ENCODE assay signal across 9 cellular contexts in genomic region chr17:8015957-8016631, GRCh38. TPM values are rescaled to one million over a fixed set of nuclear protein-coding genes. Genes with fewer than 3 reads are reported as not detected.
DNase-seq lines count a peak whose midpoint lies in the region; ATAC-seq and TF ChIP-seq lines count a peak whose summit lies in the region.
"Had no signal": no experiment of that assay in that cellular context is flagged by ENCODE, and none has a peak within 500 bp of the region (broad histone marks: within the 10 kb centered on the region; RNA-seq: fewer than 3 reads in every experiment).

No MANE protein-coding gene starts in this region.

- H3K36me3 Mint-ChIP-seq in dendritic cell treated with granulocyte-macrophage colony-stimulating factor and Interleukin-4, amounts not matched to agents 40 ng/mL and 50 ng/mL, for 4 days (ENCODE audit: low read depth) = no peaks in the 10 kb centered on the region
- H3K36me3 Mint-ChIP-seq in mesothelial cell of epicardium = no peaks in the 10 kb centered on the region
- H3K36me3 Mint-ChIP-seq in type B pancreatic cell = no peaks in the 10 kb centered on the region

- H3K9me3 Mint-ChIP-seq in dendritic cell treated with granulocyte-macrophage colony-stimulating factor and Interleukin-4, amounts not matched to agents 40 ng/mL and 50 ng/mL, for 4 days = no peaks in the 10 kb centered on the region
- no peaks in the 10 kb centered on the region for H3K9me3 Mint-ChIP-seq in mesothelial cell of epicardium
- H3K9me3 Mint-ChIP-seq in type B pancreatic cell = no peaks in the 10 kb centered on the region

- no peak for DNase-seq in Right ventricle myocardium inferior (ENCODE audit: missing footprints)
- no peak for DNase-seq in cardiac septum (ENCODE audit: low spot score)
- peak in 1 of 2 experiments; percentile 56 for DNase-seq in mesothelial cell of epicardium (ENCODE audit: low spot score in 2 of 2, unreplicated experiment in 2 of 2)
- no peak for DNase-seq in type B pancreatic cell (ENCODE audit: extremely low spot score, unreplicated experiment)
- no peak for DNase-seq in NOMO-1 (lab: John Stamatoyannopoulos, UW; ENCODE audit: unreplicated experiment in 2 of 2)
- DNase-seq in RKO (ENCODE audit: low spot score) = no peak

- ATAC-seq in Right ventricle myocardium inferior = peak; percentile 42
- no peak for ATAC-seq in HG02798 (IDR thresholded peaks at IDR 0.05; ENCODE audit: poor library complexity, unreplicated experiment)

- peaks cover 39% of the 10 kb centered on the region for H3K27me3 Mint-ChIP-seq in dendritic cell treated with granulocyte-macrophage colony-stimulating factor and Interleukin-4, amounts not matched to agents 40 ng/mL and 50 ng/mL, for 4 days
- peaks cover 39% of the 10 kb centered on the region for H3K27me3 Mint-ChIP-seq in mesothelial cell of epicardium (ENCODE audit: low read depth)
- peaks cover 44% of the 10 kb centered on the region for H3K27me3 Mint-ChIP-seq in type B pancreatic cell

- H3K4me1 Mint-ChIP-seq in dendritic cell treated with granulocyte-macrophage colony-stimulating factor and Interleukin-4, amounts not matched to agents 40 ng/mL and 50 ng/mL, for 4 days (ENCODE audit: low read depth) = peaks cover 70% of the 10 kb centered on the region
- peaks cover 11% of the 10 kb centered on the region for H3K4me1 Mint-ChIP-seq in mesothelial cell of epicardium
- H3K4me1 Mint-ChIP-seq in type B pancreatic cell (ENCODE audit: unreplicated experiment) = peaks cover 6% of the 10 kb centered on the region

- TF ChIP-seq CTCF in mesothelial cell of epicardium (IDR thresholded peaks at IDR 0.05; ENCODE audit: unreplicated experiment) (no peak), type B pancreatic cell (conservative IDR thresholded peaks at IDR 0.05) (no peak)

- intact Hi-C loops in Right ventricle myocardium inferior (cut with DNase I) = no loop called here
- intact Hi-C loops in cardiac septum (cut with DNase I) = no loop called here
- intact Hi-C loops in dendritic cell treated with granulocyte-macrophage colony-stimulating factor and Interleukin-4, amounts not matched to agents 40 ng/mL and 50 ng/mL, for 4 days (cut with micrococcal nuclease) = loop anchor here (2.0 to 5.0 kb wide), 2 partner anchors 25 to 41 kb away; no protein-coding TSS in a partner anchor

- peak overlapping the region; percentile 57 for H3K27ac Mint-ChIP-seq in dendritic cell treated with granulocyte-macrophage colony-stimulating factor and Interleukin-4, amounts not matched to agents 40 ng/mL and 50 ng/mL, for 4 days
- H3K27ac Mint-ChIP-seq in mesothelial cell of epicardium (no peak overlapping the region), type B pancreatic cell (peak overlapping the region; percentile 48)

- peak overlapping the region; percentile 62 for H3K4me3 Mint-ChIP-seq in dendritic cell treated with granulocyte-macrophage colony-stimulating factor and Interleukin-4, amounts not matched to agents 40 ng/mL and 50 ng/mL, for 4 days
- H3K4me3 Mint-ChIP-seq in mesothelial cell of epicardium = peak overlapping the region; percentile 76
- H3K4me3 Mint-ChIP-seq in type B pancreatic cell = peak overlapping the region; percentile 86

RNA-seq across cellular contexts. Expression of gene GUCY2D, which starts 13.7 kb away (rescaled TPM):
- total RNA-seq in Right ventricle myocardium inferior = 0.35 TPM
- not detected for total RNA-seq in cardiac septum
- total RNA-seq in mesothelial cell of epicardium = 0.34 to 0.75 TPM (median 0.69 TPM) in 3 replicates
- total RNA-seq in type B pancreatic cell (ENCODE audit: low replicate concordance) = 0.29 and 0.43 TPM in 2 replicates
- total RNA-seq: activated CD8-positive, alpha-beta memory T cell treated with anti-CD3 and anti-CD28 coated beads for 36 hours had no signal

RNA-seq across cellular contexts. Expression of gene ALOX15B, which starts 22.8 kb away (rescaled TPM):
- total RNA-seq in Right ventricle myocardium inferior = 0.16 TPM
- not detected for total RNA-seq in cardiac septum
- total RNA-seq in mesothelial cell of epicardium = 0.09 TPM in 1 of 3 replicates, not detected in the others
- total RNA-seq in type B pancreatic cell (ENCODE audit: low replicate concordance) = not detected in 2 replicates
- total RNA-seq: activated CD8-positive, alpha-beta memory T cell treated with anti-CD3 and anti-CD28 coated beads for 36 hours had no signal
